In the genomic region with DNA sequence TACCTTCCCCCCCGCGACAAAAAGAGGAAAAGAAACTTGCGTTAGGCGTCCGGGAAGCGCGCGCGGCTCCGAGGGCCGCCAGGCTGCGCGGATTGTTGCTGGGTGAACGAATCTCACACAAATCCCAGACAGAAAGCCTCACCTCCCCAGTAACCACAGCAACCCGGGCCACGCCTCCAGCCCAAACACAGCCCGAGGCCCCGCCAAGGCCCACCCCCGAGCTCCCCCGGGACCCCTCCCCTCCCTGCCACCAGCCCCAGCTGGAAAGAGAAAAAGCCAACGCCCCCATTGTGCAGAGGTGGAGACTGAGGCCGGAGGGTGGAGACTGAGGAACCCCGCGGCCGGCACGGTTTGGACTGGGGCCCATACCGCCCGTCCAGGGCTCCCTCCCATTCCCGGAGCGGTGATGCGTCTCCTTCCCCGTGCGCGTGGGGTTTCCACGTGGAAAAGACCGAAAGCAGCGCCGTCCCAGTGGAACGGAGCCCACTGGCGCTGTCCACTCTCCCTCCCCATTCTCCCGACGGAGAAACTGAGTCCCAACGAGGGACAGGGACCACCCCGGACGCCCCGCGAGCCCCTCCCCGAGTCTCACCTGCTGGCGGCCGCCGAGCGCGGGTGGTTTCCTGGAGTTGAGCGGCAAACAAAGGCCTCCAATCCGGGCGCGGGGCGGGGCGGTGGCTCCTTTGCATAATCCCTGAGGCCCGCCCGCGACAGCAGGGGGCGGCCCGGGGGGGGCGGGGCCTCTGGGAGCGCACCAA, we compare ENCODE assay signal across 1 cellular context.
TF ChIP-seq lines count a peak whose summit lies in the region.

No MANE protein-coding gene starts in this region.

TF ChIP-seq in H1, 55 proteins besides CTCF, POLR2A, EP300 and RAD21:
- TF ChIP-seq SUZ12 (IDR thresholded peaks at IDR 0.05; ENCODE audit: low read length) (no peak), EGR1 (IDR thresholded peaks at IDR 0.05; ENCODE audit: borderline replicate concordance, low read depth, low read length) (0 out of 2 replicates have a peak, but pooled peaks have one; percentile 7), MAFK (IDR thresholded peaks at IDR 0.05; ENCODE audit: low read depth, low read length) (no peak), TAF7 (optimal IDR thresholded peaks at IDR 0.05; ENCODE audit: borderline replicate concordance, low read depth, low read length) (peak; percentile 17), TAF1 (IDR thresholded peaks at IDR 0.05; ENCODE audit: low read depth, low read length) (peak; percentile 38; the same call in 1 of the 2 replicates), SRF (IDR thresholded peaks at IDR 0.05; ENCODE audit: low read depth, low read length) (no peak), ASH2L (IDR thresholded peaks at IDR 0.05; ENCODE audit: low read length) (no peak), KDM4A (IDR thresholded peaks at IDR 0.05; ENCODE audit: low read depth, low read length, severe bottlenecking) (peak; percentile 57), NANOG (IDR thresholded peaks at IDR 0.05; ENCODE audit: insufficient read depth, low read depth, low read length, poor library complexity, severe bottlenecking) (peak; percentile 40), SIN3A (conservative IDR thresholded peaks at IDR 0.05 in 1 of 2, IDR thresholded peaks at IDR 0.05 in 1 of 2; ENCODE audit: low read depth in 1 of 2, low read length in 2 of 2) (peak in 1 of 2 experiments; percentile 22; a peak in 1 of 4 replicates), PHF8 (conservative IDR thresholded peaks at IDR 0.05; ENCODE audit: low read depth, low read length) (peak; percentile 73), HDAC2 (IDR thresholded peaks at IDR 0.05; ENCODE audit: borderline replicate concordance in 1 of 2, low read depth in 2 of 2, low read length in 2 of 2) (peak; percentile 67 to 100; a peak in 2 of 4 replicates), BACH1 (IDR thresholded peaks at IDR 0.05; ENCODE audit: low read length) (peak; percentile 80), TBP (IDR thresholded peaks at IDR 0.05; ENCODE audit: low read depth, low read length) (0 out of 2 replicates have a peak, but pooled peaks have one; percentile 5), KDM1A (IDR thresholded peaks at IDR 0.05; ENCODE audit: borderline replicate concordance, low read length) (peak; percentile 100), SIX5 (IDR thresholded peaks at IDR 0.05; ENCODE audit: low read depth, low read length) (no peak)
- TF ChIP-seq, protein P1, sequence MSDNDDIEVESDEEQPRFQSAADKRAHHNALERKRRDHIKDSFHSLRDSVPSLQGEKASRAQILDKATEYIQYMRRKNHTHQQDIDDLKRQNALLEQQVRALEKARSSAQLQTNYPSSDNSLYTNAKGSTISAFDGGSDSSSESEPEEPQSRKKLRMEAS (IDR thresholded peaks at IDR 0.05), result peak; percentile 47; the same call in 1 of the 2 replicates
- TF ChIP-seq, protein P2, sequence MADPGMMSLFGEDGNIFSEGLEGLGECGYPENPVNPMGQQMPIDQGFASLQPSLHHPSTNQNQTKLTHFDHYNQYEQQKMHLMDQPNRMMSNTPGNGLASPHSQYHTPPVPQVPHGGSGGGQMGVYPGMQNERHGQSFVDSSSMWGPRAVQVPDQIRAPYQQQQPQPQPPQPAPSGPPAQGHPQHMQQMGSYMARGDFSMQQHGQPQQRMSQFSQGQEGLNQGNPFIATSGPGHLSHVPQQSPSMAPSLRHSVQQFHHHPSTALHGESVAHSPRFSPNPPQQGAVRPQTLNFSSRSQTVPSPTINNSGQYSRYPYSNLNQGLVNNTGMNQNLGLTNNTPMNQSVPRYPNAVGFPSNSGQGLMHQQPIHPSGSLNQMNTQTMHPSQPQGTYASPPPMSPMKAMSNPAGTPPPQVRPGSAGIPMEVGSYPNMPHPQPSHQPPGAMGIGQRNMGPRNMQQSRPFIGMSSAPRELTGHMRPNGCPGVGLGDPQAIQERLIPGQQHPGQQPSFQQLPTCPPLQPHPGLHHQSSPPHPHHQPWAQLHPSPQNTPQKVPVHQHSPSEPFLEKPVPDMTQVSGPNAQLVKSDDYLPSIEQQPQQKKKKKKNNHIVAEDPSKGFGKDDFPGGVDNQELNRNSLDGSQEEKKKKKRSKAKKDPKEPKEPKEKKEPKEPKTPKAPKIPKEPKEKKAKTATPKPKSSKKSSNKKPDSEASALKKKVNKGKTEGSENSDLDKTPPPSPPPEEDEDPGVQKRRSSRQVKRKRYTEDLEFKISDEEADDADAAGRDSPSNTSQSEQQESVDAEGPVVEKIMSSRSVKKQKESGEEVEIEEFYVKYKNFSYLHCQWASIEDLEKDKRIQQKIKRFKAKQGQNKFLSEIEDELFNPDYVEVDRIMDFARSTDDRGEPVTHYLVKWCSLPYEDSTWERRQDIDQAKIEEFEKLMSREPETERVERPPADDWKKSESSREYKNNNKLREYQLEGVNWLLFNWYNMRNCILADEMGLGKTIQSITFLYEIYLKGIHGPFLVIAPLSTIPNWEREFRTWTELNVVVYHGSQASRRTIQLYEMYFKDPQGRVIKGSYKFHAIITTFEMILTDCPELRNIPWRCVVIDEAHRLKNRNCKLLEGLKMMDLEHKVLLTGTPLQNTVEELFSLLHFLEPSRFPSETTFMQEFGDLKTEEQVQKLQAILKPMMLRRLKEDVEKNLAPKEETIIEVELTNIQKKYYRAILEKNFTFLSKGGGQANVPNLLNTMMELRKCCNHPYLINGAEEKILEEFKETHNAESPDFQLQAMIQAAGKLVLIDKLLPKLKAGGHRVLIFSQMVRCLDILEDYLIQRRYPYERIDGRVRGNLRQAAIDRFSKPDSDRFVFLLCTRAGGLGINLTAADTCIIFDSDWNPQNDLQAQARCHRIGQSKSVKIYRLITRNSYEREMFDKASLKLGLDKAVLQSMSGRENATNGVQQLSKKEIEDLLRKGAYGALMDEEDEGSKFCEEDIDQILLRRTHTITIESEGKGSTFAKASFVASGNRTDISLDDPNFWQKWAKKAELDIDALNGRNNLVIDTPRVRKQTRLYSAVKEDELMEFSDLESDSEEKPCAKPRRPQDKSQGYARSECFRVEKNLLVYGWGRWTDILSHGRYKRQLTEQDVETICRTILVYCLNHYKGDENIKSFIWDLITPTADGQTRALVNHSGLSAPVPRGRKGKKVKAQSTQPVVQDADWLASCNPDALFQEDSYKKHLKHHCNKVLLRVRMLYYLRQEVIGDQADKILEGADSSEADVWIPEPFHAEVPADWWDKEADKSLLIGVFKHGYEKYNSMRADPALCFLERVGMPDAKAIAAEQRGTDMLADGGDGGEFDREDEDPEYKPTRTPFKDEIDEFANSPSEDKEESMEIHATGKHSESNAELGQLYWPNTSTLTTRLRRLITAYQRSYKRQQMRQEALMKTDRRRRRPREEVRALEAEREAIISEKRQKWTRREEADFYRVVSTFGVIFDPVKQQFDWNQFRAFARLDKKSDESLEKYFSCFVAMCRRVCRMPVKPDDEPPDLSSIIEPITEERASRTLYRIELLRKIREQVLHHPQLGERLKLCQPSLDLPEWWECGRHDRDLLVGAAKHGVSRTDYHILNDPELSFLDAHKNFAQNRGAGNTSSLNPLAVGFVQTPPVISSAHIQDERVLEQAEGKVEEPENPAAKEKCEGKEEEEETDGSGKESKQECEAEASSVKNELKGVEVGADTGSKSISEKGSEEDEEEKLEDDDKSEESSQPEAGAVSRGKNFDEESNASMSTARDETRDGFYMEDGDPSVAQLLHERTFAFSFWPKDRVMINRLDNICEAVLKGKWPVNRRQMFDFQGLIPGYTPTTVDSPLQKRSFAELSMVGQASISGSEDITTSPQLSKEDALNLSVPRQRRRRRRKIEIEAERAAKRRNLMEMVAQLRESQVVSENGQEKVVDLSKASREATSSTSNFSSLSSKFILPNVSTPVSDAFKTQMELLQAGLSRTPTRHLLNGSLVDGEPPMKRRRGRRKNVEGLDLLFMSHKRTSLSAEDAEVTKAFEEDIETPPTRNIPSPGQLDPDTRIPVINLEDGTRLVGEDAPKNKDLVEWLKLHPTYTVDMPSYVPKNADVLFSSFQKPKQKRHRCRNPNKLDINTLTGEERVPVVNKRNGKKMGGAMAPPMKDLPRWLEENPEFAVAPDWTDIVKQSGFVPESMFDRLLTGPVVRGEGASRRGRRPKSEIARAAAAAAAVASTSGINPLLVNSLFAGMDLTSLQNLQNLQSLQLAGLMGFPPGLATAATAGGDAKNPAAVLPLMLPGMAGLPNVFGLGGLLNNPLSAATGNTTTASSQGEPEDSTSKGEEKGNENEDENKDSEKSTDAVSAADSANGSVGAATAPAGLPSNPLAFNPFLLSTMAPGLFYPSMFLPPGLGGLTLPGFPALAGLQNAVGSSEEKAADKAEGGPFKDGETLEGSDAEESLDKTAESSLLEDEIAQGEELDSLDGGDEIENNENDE (IDR thresholded peaks at IDR 0.05; ENCODE audit: insufficient replicate concordance, low read length), result no peak
- TF ChIP-seq, protein P3, sequence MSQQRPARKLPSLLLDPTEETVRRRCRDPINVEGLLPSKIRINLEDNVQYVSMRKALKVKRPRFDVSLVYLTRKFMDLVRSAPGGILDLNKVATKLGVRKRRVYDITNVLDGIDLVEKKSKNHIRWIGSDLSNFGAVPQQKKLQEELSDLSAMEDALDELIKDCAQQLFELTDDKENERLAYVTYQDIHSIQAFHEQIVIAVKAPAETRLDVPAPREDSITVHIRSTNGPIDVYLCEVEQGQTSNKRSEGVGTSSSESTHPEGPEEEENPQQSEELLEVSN (IDR thresholded peaks at IDR 0.05), result peak; percentile 49; the same call in 1 of the 2 replicates
- TF ChIP-seq, protein P4, sequence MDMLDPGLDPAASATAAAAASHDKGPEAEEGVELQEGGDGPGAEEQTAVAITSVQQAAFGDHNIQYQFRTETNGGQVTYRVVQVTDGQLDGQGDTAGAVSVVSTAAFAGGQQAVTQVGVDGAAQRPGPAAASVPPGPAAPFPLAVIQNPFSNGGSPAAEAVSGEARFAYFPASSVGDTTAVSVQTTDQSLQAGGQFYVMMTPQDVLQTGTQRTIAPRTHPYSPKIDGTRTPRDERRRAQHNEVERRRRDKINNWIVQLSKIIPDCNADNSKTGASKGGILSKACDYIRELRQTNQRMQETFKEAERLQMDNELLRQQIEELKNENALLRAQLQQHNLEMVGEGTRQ (IDR thresholded peaks at IDR 0.05; ENCODE audit: low read length), result no peak
